ENCODE assay signal across 9 cellular contexts in the genomic region with DNA sequence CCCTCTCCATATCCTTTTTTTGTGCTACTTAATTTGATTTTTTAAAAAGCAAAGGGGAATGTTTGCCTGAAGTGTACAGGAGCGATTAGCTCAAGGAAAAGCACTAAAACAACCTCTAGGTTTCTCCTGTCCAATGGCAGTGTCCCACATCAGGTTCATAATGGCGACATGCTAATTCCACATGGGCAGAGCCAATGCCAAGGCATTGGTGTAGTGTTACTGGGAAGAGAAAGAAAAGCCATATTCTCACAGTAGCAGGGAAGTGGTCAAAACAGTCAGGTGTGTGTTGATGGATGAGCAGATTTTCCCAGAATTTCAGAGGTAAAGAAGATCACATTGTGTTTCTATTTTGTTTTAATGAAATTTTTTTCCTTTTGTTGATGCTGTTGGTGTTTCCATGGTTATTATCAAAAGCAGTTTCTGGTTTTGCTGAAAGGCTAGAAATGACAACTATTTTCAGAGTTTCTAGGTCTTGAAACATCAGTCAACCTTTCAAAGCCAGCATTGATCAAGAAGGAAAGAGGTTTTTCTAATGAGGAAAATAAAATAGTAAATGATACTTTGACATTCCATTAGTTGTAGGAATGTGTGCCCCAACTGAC.
A peak's percentile ranks its signal among the peaks of the same experiment; 100 is the strongest.
DNase-seq lines count a peak whose midpoint lies in the region; TF ChIP-seq lines count a peak whose summit lies in the region.
"Had no signal": no experiment of that assay in that cellular context is flagged by ENCODE, and none has a peak within 500 bp of the region (broad histone marks: within the 10 kb centered on the region; RNA-seq: fewer than 3 reads in every experiment).

No MANE protein-coding gene starts in this region.

- H3K27me3 ChIP-seq in H7 (ENCODE audit: control insufficient read depth, insufficient read depth, low read length) (no peaks in the 10 kb centered on the region), osteoblast (ENCODE audit: insufficient read depth, low read length) (no peaks in the 10 kb centered on the region), transverse colon (no peaks in the 10 kb centered on the region)

- TF ChIP-seq EP300 in transverse colon (IDR thresholded peaks at IDR 0.05; ENCODE audit: low read depth) = no peak

- TF ChIP-seq CTCF in fibroblast of pulmonary artery (IDR thresholded peaks at IDR 0.05; ENCODE audit: low read length, missing control alignments) = no peak
- no peak for TF ChIP-seq CTCF in osteoblast (IDR thresholded peaks at IDR 0.05; ENCODE audit: extremely low read depth, low read depth, low read length)
- no peak for TF ChIP-seq CTCF in transverse colon (IDR thresholded peaks at IDR 0.05)

- TF ChIP-seq POLR2A in transverse colon (IDR thresholded peaks at IDR 0.05) = no peak

- in situ Hi-C loops in transverse colon (cut with MboI; ENCODE audit: low pct_ligation_motif_present in 1 of 4, low pct_unique_long_range_greater_than_20kb in 1 of 4, low sequenced_read_pairs in 3 of 4) = no loop called here

- WGBS in transverse colon (ENCODE audit: low coverage in 1 of 2), 2 donors = 92 to 100% methylated on average over 2 of the region's 2 CpGs

- intact Hi-C loops in transverse colon (cut with DNase I; ENCODE audit: low total_unique reads) = no loop called here

- peak overlapping the region; percentile 2 for H3K4me2 ChIP-seq in osteoblast (ENCODE audit: insufficient read depth, low read length)

- H3K9me3 ChIP-seq in osteoblast (ENCODE audit: low read depth, low read length) (no peaks in the 10 kb centered on the region), transverse colon (no peaks in the 10 kb centered on the region)

- peaks cover 78% of the 10 kb centered on the region for H4K20me1 ChIP-seq in osteoblast (ENCODE audit: insufficient read depth, low read length)

- peaks cover 98% of the 10 kb centered on the region for H3K79me2 ChIP-seq in osteoblast (ENCODE audit: insufficient read depth, low read length)

- peaks cover 53% of the 10 kb centered on the region for H3K4me1 ChIP-seq in osteoblast (ENCODE audit: insufficient read depth, low read length)
- peaks cover 22 to 77% (median 55%) of the 10 kb centered on the region in 4 donors for H3K4me1 ChIP-seq in transverse colon

- no peak overlapping the region for H2AFZ ChIP-seq in osteoblast (ENCODE audit: low read length)

- H3K36me3 ChIP-seq in H7 (replicated peaks; ENCODE audit: control insufficient read depth, insufficient read depth, low read length) (no peaks in the 10 kb centered on the region), osteoblast (ENCODE audit: insufficient read depth, low read length) (peaks cover 8% of the 10 kb centered on the region), transverse colon (no peaks in the 10 kb centered on the region)

- peak overlapping the region; percentile 63 for H3K27ac ChIP-seq in osteoblast (ENCODE audit: low read depth, low read length)
- peak overlapping the region in 1 of 4 donors; percentile 1 for H3K27ac ChIP-seq in transverse colon

- H3K4me3 ChIP-seq in H7 (ENCODE audit: insufficient read depth, low read depth, low read length) (no peak overlapping the region), fibroblast of pulmonary artery (replicated peaks; ENCODE audit: low read depth, low read length) (no peak overlapping the region), osteoblast (ENCODE audit: insufficient read depth, low read length) (no peak overlapping the region), transverse colon (no peak overlapping the region)

- DNase-seq in H7 = peak; percentile 64
- DNase-seq in NCI-H510A (lab: John Stamatoyannopoulos, UW) = peak; percentile 68
- DNase-seq in fibroblast of pulmonary artery (ENCODE audit: low read depth) = peak; percentile 57
- no peak for DNase-seq in osteoblast (ENCODE audit: insufficient read length, low spot score, missing footprints)
- DNase-seq in GM19240 (ENCODE audit: insufficient read length, low spot score) = no peak
- no peak for DNase-seq in transverse colon
- no peak for DNase-seq in NCI-H82 treated with DMSO at 0.1 percent for 48 hours (lab: John Stamatoyannopoulos, UW; ENCODE audit: unreplicated experiment)
- no peak for DNase-seq in D341Med (ENCODE audit: low spot score)
- DNase-seq: hippocampal formation had no signal

Comparison
In these comparisons a context has a peak if more than half of its experiments do, and no peak if none do; other contexts are left out.
1. DNase-seq: peak in H7 (single experiment), NCI-H510A (single experiment) and fibroblast of pulmonary artery (single experiment); none in osteoblast (single experiment), GM19240 (single experiment), transverse colon (single experiment), NCI-H82 treated with DMSO at 0.1 percent for 48 hours (single experiment) and D341Med (single experiment).